17 cellular contexts compared by ENCODE assay signal in the genomic region with DNA sequence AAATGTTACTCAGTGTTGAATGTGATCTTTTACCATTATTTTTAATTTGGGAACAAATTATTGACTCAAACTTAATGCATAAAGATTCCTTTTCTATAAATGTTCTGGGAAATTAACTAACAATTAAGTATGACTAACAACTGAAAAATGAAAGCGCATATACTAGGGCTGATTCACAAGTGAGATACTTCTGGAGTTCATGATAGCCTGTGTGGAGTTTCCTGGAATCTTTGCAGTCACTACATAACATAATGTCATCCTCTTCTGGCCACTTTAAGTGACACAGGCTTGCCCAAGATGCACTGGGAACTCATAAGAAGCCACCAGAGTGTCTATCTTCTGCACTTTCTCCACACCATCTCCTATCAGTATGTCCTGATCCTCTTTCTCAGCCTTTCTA.
A peak's percentile ranks its signal among the peaks of the same experiment; 100 is the strongest.
DNase-seq lines count a peak whose midpoint lies in the region; ATAC-seq and TF ChIP-seq lines count a peak whose summit lies in the region.
"Had no signal": no experiment of that assay in that cellular context is flagged by ENCODE, and none has a peak within 500 bp of the region (broad histone marks: within the 10 kb centered on the region; RNA-seq: fewer than 3 reads in every experiment).

No MANE protein-coding gene starts in this region.

- no peak overlapping the region for H2AFZ ChIP-seq in SK-N-SH (ENCODE audit: low read depth)

- CTCF ChIA-PET in SK-N-SH (lab: Yijun Ruan, JAX) = no interaction called here

- peak in 1 of 2 experiments; percentile 52; a peak in 1 of 4 replicates for TF ChIP-seq EP300 in SK-N-SH (IDR thresholded peaks at IDR 0.05; ENCODE audit: borderline replicate concordance in 1 of 2, low read depth in 1 of 2, low read length in 1 of 2)

- no peak overlapping the region for H3K9ac ChIP-seq in SK-N-SH

- peaks cover 0 to 6% of the 10 kb centered on the region in 2 experiments; a peak in 2 of 4 replicates for H3K4me1 ChIP-seq in SK-N-SH (ENCODE audit: control insufficient read depth in 1 of 2, insufficient read depth in 2 of 2, low read depth in 1 of 2, low read length in 1 of 2)
- H3K4me1 ChIP-seq in BE2C = no peaks in the 10 kb centered on the region
- H3K4me1 ChIP-seq: esophagus muscularis mucosa, sigmoid colon, suprapubic skin had no signal

- 23% methylated on average over 1 of the region's 1 CpG for WGBS in SK-N-SH (ENCODE audit: low lambda C conversion rate)

- peaks cover 7% of the 10 kb centered on the region for H3F3A ChIP-seq in SK-N-SH (replicated peaks; ENCODE audit: insufficient read depth)

- TF ChIP-seq CTCF in SK-N-SH (IDR thresholded peaks at IDR 0.05) (peak; percentile 12; the same call in 1 of the 2 replicates), fibroblast of mammary gland (conservative IDR thresholded peaks at IDR 0.05; ENCODE audit: control insufficient read depth, insufficient read depth, low read depth, low read length) (no peak), BE2C (IDR thresholded peaks at IDR 0.05; ENCODE audit: low read depth, low read length) (no peak)

- H3K36me3 ChIP-seq in SK-N-SH (replicated peaks in 1 of 2; ENCODE audit: control insufficient read depth in 1 of 2, insufficient read depth in 2 of 2, low read length in 1 of 2) = no peaks in the 10 kb centered on the region
- H3K36me3 ChIP-seq in BE2C = no peaks in the 10 kb centered on the region
- H3K36me3 ChIP-seq: esophagus muscularis mucosa, MG63, sigmoid colon, suprapubic skin had no signal

- POLR2A ChIA-PET in SK-N-SH (lab: Yijun Ruan, JAX) = no interaction called here

- no peak overlapping the region for H3K4me2 ChIP-seq in SK-N-SH

- H3K4me3 ChIP-seq in SK-N-SH (ENCODE audit: low read depth in 2 of 2, low read length in 1 of 2) = no peak overlapping the region
- H3K4me3 ChIP-seq in fibroblast of mammary gland (ENCODE audit: control insufficient read depth, low read depth, low read length) = no peak overlapping the region
- no peak overlapping the region for H3K4me3 ChIP-seq in skeletal muscle cell (ENCODE audit: low read depth, low read length)
- H3K4me3 ChIP-seq in BE2C (ENCODE audit: low read depth, low read length) = no peak overlapping the region
- H3K4me3 ChIP-seq: esophagus muscularis mucosa, MG63, sigmoid colon, suprapubic skin had no signal

- H3K9me2 ChIP-seq in SK-N-SH = no peaks in the 10 kb centered on the region; the same call in 1 of the 2 replicates

- H3K79me2 ChIP-seq in SK-N-SH (ENCODE audit: insufficient read depth) = no peaks in the 10 kb centered on the region

- no peak for TF ChIP-seq RAD21 in SK-N-SH (IDR thresholded peaks at IDR 0.05; ENCODE audit: low read length)

- no peaks in the 10 kb centered on the region for H3K27me3 ChIP-seq in SK-N-SH (ENCODE audit: insufficient read depth)
- H3K27me3 ChIP-seq in BE2C = no peaks in the 10 kb centered on the region
- H3K27me3 ChIP-seq: esophagus muscularis mucosa, MG63, sigmoid colon, suprapubic skin had no signal

- H4K20me1 ChIP-seq in SK-N-SH (ENCODE audit: insufficient read depth) = no peaks in the 10 kb centered on the region

- H3K9me3 ChIP-seq in SK-N-SH (peaks cover 15% of the 10 kb centered on the region), BE2C (no peaks in the 10 kb centered on the region)
- H3K9me3 ChIP-seq: MG63, sigmoid colon, suprapubic skin had no signal

- DNase-seq in GM04504 (ENCODE audit: low read depth) (peak; percentile 61), SK-N-SH (no peak), fibroblast of mammary gland (ENCODE audit: low read depth) (peak; percentile 80), skeletal muscle cell (ENCODE audit: low read depth) (peak; percentile 49), NCI-H2029 treated with DMSO at 0.1 percent for 48 hours (lab: John Stamatoyannopoulos, UW) (no peak), BE2C (no peak), NCI-H1105 treated with DMSO at 0.1 percent for 48 hours (lab: John Stamatoyannopoulos, UW) (no peak)
- DNase-seq: activated CD4-positive, alpha-beta T cell treated with anti-CD3 and anti-CD28 coated beads for 36 hours; caudate nucleus; DMS53; immature natural killer cell; MG63; naive B cell; sigmoid colon had no signal

- ATAC-seq in GM21619 (IDR thresholded peaks at IDR 0.05; ENCODE audit: unreplicated experiment) = no peak
- ATAC-seq: activated CD4-positive, alpha-beta T cell treated with anti-CD3 and anti-CD28 coated beads for 36 hours had no signal

- H3K27ac ChIP-seq in SK-N-SH (ENCODE audit: low read depth in 2 of 2, low read length in 1 of 2) = peak overlapping the region; percentile 47 to 48
- H3K27ac ChIP-seq: esophagus muscularis mucosa, sigmoid colon, suprapubic skin had no signal

TF ChIP-seq in SK-N-SH, 30 proteins besides CTCF, POLR2A, EP300 and RAD21:
- TF ChIP-seq TCF12 (IDR thresholded peaks at IDR 0.05) (0 out of 2 replicates have a peak, but pooled peaks have one; percentile 23), FOSL2 (IDR thresholded peaks at IDR 0.05; ENCODE audit: borderline replicate concordance, low read depth) (peak; percentile 72), JUND (IDR thresholded peaks at IDR 0.05) (peak; percentile 63), TEAD4 (IDR thresholded peaks at IDR 0.05; ENCODE audit: borderline replicate concordance, insufficient read depth) (0 out of 2 replicates have a peak, but pooled peaks have one; percentile 16), CHD2 (IDR thresholded peaks at IDR 0.05; ENCODE audit: low read length, partially characterized antibody) (no peak), FOXM1 (IDR thresholded peaks at IDR 0.05; ENCODE audit: low read depth) (peak; percentile 29; the same call in 1 of the 2 replicates), RXRA (IDR thresholded peaks at IDR 0.05; ENCODE audit: borderline replicate concordance, low read depth) (peak; percentile 21; the same call in 1 of the 2 replicates)
- TF ChIP-seq, protein P1, sequence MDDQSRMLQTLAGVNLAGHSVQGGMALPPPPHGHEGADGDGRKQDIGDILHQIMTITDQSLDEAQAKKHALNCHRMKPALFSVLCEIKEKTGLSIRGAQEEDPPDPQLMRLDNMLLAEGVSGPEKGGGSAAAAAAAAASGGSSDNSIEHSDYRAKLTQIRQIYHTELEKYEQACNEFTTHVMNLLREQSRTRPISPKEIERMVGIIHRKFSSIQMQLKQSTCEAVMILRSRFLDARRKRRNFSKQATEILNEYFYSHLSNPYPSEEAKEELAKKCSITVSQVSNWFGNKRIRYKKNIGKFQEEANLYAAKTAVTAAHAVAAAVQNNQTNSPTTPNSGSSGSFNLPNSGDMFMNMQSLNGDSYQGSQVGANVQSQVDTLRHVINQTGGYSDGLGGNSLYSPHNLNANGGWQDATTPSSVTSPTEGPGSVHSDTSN (IDR thresholded peaks at IDR 0.05) = no peak
TF ChIP-seq in SK-N-SH: peak in this region for 6.

Comparison
In these comparisons a context has a peak if more than half of its experiments do, and no peak if none do; other contexts are left out.
1. DNase-seq: peak in GM04504 (single experiment), fibroblast of mammary gland (single experiment) and skeletal muscle cell (single experiment); none in SK-N-SH (single experiment), NCI-H2029 treated with DMSO at 0.1 percent for 48 hours (single experiment), BE2C (single experiment) and NCI-H1105 treated with DMSO at 0.1 percent for 48 hours (single experiment).